31 cellular contexts compared by ENCODE assay signal in the genomic region with DNA sequence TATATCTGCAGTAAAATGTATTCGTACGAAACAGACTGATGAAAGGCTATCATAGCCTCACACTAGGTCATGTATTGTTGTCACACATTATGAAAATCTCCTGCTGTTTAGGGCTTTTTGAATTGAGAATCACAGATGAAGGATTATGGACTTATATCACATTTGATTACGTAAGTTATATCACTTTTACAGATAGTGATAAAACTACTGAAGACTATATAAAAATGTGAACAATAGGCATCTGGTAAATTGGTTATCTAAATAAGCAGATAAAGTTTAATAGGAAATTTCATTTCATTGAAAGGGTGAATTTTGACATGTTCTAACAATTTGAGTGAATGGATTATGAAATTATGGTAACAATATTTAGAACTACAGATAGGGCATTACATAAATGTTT. TPM values are rescaled to one million over a fixed set of nuclear protein-coding genes. Genes with fewer than 3 reads are reported as not detected.
DNase-seq lines count a peak whose midpoint lies in the region; ATAC-seq, FAIRE-seq and TF ChIP-seq lines count a peak whose summit lies in the region.
"Had no signal": no experiment of that assay in that cellular context is flagged by ENCODE, and none has a peak within 500 bp of the region (broad histone marks: within the 10 kb centered on the region; RNA-seq: fewer than 3 reads in every experiment).

No MANE protein-coding gene starts in this region.

- no peak overlapping the region for H3K4ac ChIP-seq in H9 (ENCODE audit: low read depth, low read length)

- H3K4me3 Mint-ChIP-seq in H9, result no peak overlapping the region
- H3K4me3 Mint-ChIP-seq: activated CD8-positive, alpha-beta T cell treated with anti-CD3 and anti-CD28 coated beads, Interleukin-2, amount 10 ng/mL, durations not matched to agents 7 days and 5 days; activated naive CD8-positive, alpha-beta T cell; CD4-positive, alpha-beta T cell; dendritic cell treated with granulocyte-macrophage colony-stimulating factor and Interleukin-4, amounts not matched to agents 40 ng/mL and 50 ng/mL, for 4 days; endodermal cell; stimulated activated naive CD8-positive, alpha-beta T cell treated with anti-CD3 and anti-CD28 coated beads, Interleukin-15, Interleukin-2, amounts not matched to agents 100 ng/mL and 50 ng/mL, for 24 hours had no signal

- ATAC-seq in HepG2 (no peak), GM18505 (IDR thresholded peaks at IDR 0.05; ENCODE audit: unreplicated experiment) (no peak), HG03095 (IDR thresholded peaks at IDR 0.05; ENCODE audit: unreplicated experiment) (no peak)
- ATAC-seq: activated CD8-positive, alpha-beta T cell treated with anti-CD3 and anti-CD28 coated beads, Interleukin-2, amount 10 ng/mL, durations not matched to agents 7 days and 5 days; esophagus mucosa had no signal

- POLR2A ChIA-PET in HepG2 (lab: Yijun Ruan, JAX), result no interaction called here

- H4K91ac ChIP-seq in H9 (ENCODE audit: insufficient read length, low read depth, low read length), result no peak overlapping the region

- no TSS peak for BruUV-seq in HepG2 (replicated peaks; lab: Mats Ljungman, UMichigan)

- CTCF ChIA-PET in HepG2 (lab: Yijun Ruan, JAX; ENCODE audit: low intra/inter-chr PET ratio, low total read pairs), result no interaction called here

- H3K56ac ChIP-seq in H9 (ENCODE audit: insufficient read length, low read depth, low read length), result no peak overlapping the region

- H3K14ac ChIP-seq in H9 (ENCODE audit: insufficient read depth, low read length), result no peak overlapping the region

- DNase-seq in RCC 7860 (ENCODE audit: low spot score), result no peak
- no peak for DNase-seq in HepG2 (ENCODE audit: low spot score)
- DNase-seq in H9, result no peak
- DNase-seq: activated CD8-positive, alpha-beta T cell treated with anti-CD3 and anti-CD28 coated beads, Interleukin-2, amount 10 ng/mL, durations not matched to agents 7 days and 5 days; activated effector memory CD4-positive, alpha-beta T cell treated with Interleukin-2 at 50 U/mL for 16 hours; activated T-cell treated with anti-CD3 and anti-CD28 coated beads for 4 hours; aorta; CD4-positive, alpha-beta T cell; DMS 273 treated with DMSO at 0.1 percent for 48 hours; EL; endodermal cell; GOT3; left cardiac atrium; mammary epithelial cell; NCI-H1092 treated with DMSO at 0.1 percent for 48 hours; NCI-H187 treated with DMSO at 0.1 percent for 48 hours; NCI-H524; Peyer's patch; SJCRH30; upper lobe of left lung had no signal

- H2AK5ac ChIP-seq in H9 (ENCODE audit: insufficient read length, low read length), result no peak overlapping the region

- H3K4me1 ChIP-seq in BLaER1 treated with 17β-estradiol and CSF1 and Interleukin-3, amounts not matched to agents 10 nM and 100 nM, result peaks cover 49 to 91% (median 75%) of the 10 kb centered on the region in 10 experiments
- H3K4me1 ChIP-seq in HepG2 (ENCODE audit: insufficient read depth, low read length) (peaks cover 70% of the 10 kb centered on the region), stomach smooth muscle (ENCODE audit: control insufficient read depth, insufficient read depth, low read length) (peaks cover 17% of the 10 kb centered on the region), H9 (ENCODE audit: insufficient read depth, low read length) (peaks cover 4% of the 10 kb centered on the region; the same call in 1 of the 2 replicates)

- no peak overlapping the region for H3T11ph ChIP-seq in H9 (ENCODE audit: low read length)

- H3K9me3 ChIP-seq in BLaER1 treated with 17β-estradiol and CSF1 and Interleukin-3, amounts not matched to agents 10 nM and 100 nM (replicated peaks in 1 of 11), result no peaks in the 10 kb centered on the region
- H3K9me3 ChIP-seq in HepG2 (ENCODE audit: low read length) (no peaks in the 10 kb centered on the region), stomach smooth muscle (ENCODE audit: control insufficient read depth in 2 of 2, low read length in 2 of 2) (no peaks in the 10 kb centered on the region), H9 (ENCODE audit: control insufficient read depth, low read depth, low read length) (no peaks in the 10 kb centered on the region)
- H3K9me3 ChIP-seq: Peyer's patch, SJCRH30, upper lobe of left lung had no signal

- no peak overlapping the region for H2BK120ac ChIP-seq in H9 (ENCODE audit: low read depth, low read length, poor library complexity, severe bottlenecking)

- no peak overlapping the region for H2BK20ac ChIP-seq in H9 (ENCODE audit: low read depth, low read length, poor library complexity, severe bottlenecking)

- no peak overlapping the region for H4K8ac ChIP-seq in H9 (replicated peaks; ENCODE audit: insufficient read length, low read depth, low read length)

- H3K27me3 ChIP-seq in BLaER1 treated with 17β-estradiol and CSF1 and Interleukin-3, amounts not matched to agents 10 nM and 100 nM, result no peaks in the 10 kb centered on the region
- H3K27me3 ChIP-seq in HepG2 (ENCODE audit: control insufficient read depth in 1 of 2, insufficient read depth in 2 of 2, low read length in 2 of 2) (no peaks in the 10 kb centered on the region), stomach smooth muscle (ENCODE audit: control insufficient read depth in 1 of 2, insufficient read depth in 2 of 2, low read length in 2 of 2) (no peaks in the 10 kb centered on the region), H9 (ENCODE audit: insufficient read depth, low read length) (no peaks in the 10 kb centered on the region)
- H3K27me3 ChIP-seq: hepatocyte, Peyer's patch, SJCRH30, upper lobe of left lung had no signal

- no peak for TF ChIP-seq RAD21 in HepG2 (CRISPR knock-in tag; IDR thresholded peaks at IDR 0.05)

- H3K23me2 ChIP-seq in H9 (ENCODE audit: insufficient read length, low read depth, low read length, poor library complexity, severe bottlenecking), result no peaks in the 10 kb centered on the region

- no peak overlapping the region for H2BK5ac ChIP-seq in H9 (ENCODE audit: insufficient read length, low read length)

- 81% methylated on average over 3 of the region's 3 CpGs for WGBS in HepG2 (ENCODE audit: low lambda C conversion rate)
- no CpG with 5 or more reads among the region's 3 CpGs for WGBS in H9 (ENCODE audit: extremely low coverage, insufficient read length, low lambda C conversion rate)

- H3K36me3 ChIP-seq in BLaER1 treated with 17β-estradiol and CSF1 and Interleukin-3, amounts not matched to agents 10 nM and 100 nM, result peaks cover 0 to 12% (median 0%) of the 10 kb centered on the region in 11 experiments; a peak in 4 of 22 replicates
- no peaks in the 10 kb centered on the region; a peak in 1 of 5 replicates for H3K36me3 ChIP-seq in HepG2 (replicated peaks in 1 of 2; ENCODE audit: control insufficient read depth in 1 of 2, insufficient read depth in 2 of 2, low read length in 2 of 2)
- no peaks in the 10 kb centered on the region for H3K36me3 ChIP-seq in stomach smooth muscle (ENCODE audit: control insufficient read depth in 2 of 2, insufficient read depth in 2 of 2, low read length in 2 of 2)
- H3K36me3 ChIP-seq: Peyer's patch, SJCRH30, upper lobe of left lung had no signal

- no peaks in the 10 kb centered on the region for H3K27me3 Mint-ChIP-seq in H9 (ENCODE audit: low read depth)
- H3K27me3 Mint-ChIP-seq: dendritic cell treated with granulocyte-macrophage colony-stimulating factor and Interleukin-4, amounts not matched to agents 40 ng/mL and 50 ng/mL, for 4 days had no signal

- H3K27ac Mint-ChIP-seq in H9, result no peak overlapping the region
- H3K27ac Mint-ChIP-seq: activated CD8-positive, alpha-beta T cell treated with anti-CD3 and anti-CD28 coated beads, Interleukin-2, amount 10 ng/mL, durations not matched to agents 7 days and 5 days; activated naive CD8-positive, alpha-beta T cell; CD4-positive, alpha-beta T cell; dendritic cell treated with granulocyte-macrophage colony-stimulating factor and Interleukin-4, amounts not matched to agents 40 ng/mL and 50 ng/mL, for 4 days; endodermal cell; stimulated activated naive CD8-positive, alpha-beta T cell treated with anti-CD3 and anti-CD28 coated beads, Interleukin-15, Interleukin-2, amounts not matched to agents 100 ng/mL and 50 ng/mL, for 24 hours had no signal

- in situ Hi-C loops in HepG2 (cut with HindIII; ENCODE audit: extremely low pct_ligation_motif_present, low pct_unique_long_range_greater_than_20kb), result no loop called here

- intact Hi-C loops in HepG2 (cut with micrococcal nuclease; ENCODE audit: unreplicated experiment), result no loop called here

- no peak overlapping the region for H2BK12ac ChIP-seq in H9 (ENCODE audit: insufficient read length, low read depth, low read length)

- no peak overlapping the region for H3K4me3 ChIP-seq in BLaER1 treated with 17β-estradiol and CSF1 and Interleukin-3, amounts not matched to agents 10 nM and 100 nM
- H3K4me3 ChIP-seq in HepG2 (replicated peaks in 1 of 3; ENCODE audit: insufficient read depth in 1 of 3, low read depth in 2 of 3, low read length in 3 of 3) (no peak overlapping the region), stomach smooth muscle (ENCODE audit: low read length in 2 of 2) (no peak overlapping the region)
- H3K4me3 ChIP-seq: hepatocyte, Peyer's patch, SJCRH30, upper lobe of left lung had no signal

- no peak overlapping the region for H2AFZ ChIP-seq in HepG2 (ENCODE audit: low read length)
- no peak overlapping the region for H2AFZ ChIP-seq in H9 (ENCODE audit: low read length)
- H2AFZ ChIP-seq: hepatocyte had no signal

- peak overlapping the region in 8 of 11 experiments; percentile 77 to 91 (median 83); a peak in 12 of 22 replicates for H3K4me2 ChIP-seq in BLaER1 treated with 17β-estradiol and CSF1 and Interleukin-3, amounts not matched to agents 10 nM and 100 nM
- H3K4me2 ChIP-seq in HepG2 (ENCODE audit: low read depth, low read length), result no peak overlapping the region
- H3K4me2 ChIP-seq in H9 (ENCODE audit: insufficient read depth, insufficient read length, low read length), result no peak overlapping the region

- H3K23ac ChIP-seq in H9 (ENCODE audit: insufficient read length, low read depth, low read length), result no peak overlapping the region

- peaks cover 31 to 41% of the 10 kb centered on the region in 2 experiments for H3K4me1 Mint-ChIP-seq in H9

- H3K27ac ChIP-seq in BLaER1 treated with 17β-estradiol and CSF1 and Interleukin-3, amounts not matched to agents 10 nM and 100 nM, result peak overlapping the region in 4 of 11 experiments; percentile 60 to 89 (median 83); a peak in 6 of 22 replicates
- peak overlapping the region; percentile 19 for H3K27ac ChIP-seq in HepG2 (ENCODE audit: extremely low read length, insufficient read depth, low read length)
- peak overlapping the region; percentile 2 for H3K27ac ChIP-seq in stomach smooth muscle (ENCODE audit: low read length)
- no peak overlapping the region for H3K27ac ChIP-seq in H9 (ENCODE audit: insufficient read length, low read depth, low read length)
- H3K27ac ChIP-seq: SJCRH30 had no signal

- no peaks in the 10 kb centered on the region for H3K36me3 Mint-ChIP-seq in H9 (ENCODE audit: insufficient read depth in 1 of 3, low read depth in 3 of 3)
- H3K36me3 Mint-ChIP-seq: activated naive CD8-positive, alpha-beta T cell had no signal

- TF ChIP-seq POLR2A in HepG2 (IDR thresholded peaks at IDR 0.05; ENCODE audit: insufficient read depth in 1 of 2, low read depth in 2 of 2, low read length in 2 of 2), result no peak
- TF ChIP-seq POLR2A in GM18505 (IDR thresholded peaks at IDR 0.05; ENCODE audit: borderline replicate concordance, extremely low read depth, insufficient read depth, insufficient read length), result no peak

- H3K79me2 ChIP-seq in HepG2 (ENCODE audit: insufficient read depth, low read length) (peaks cover 93% of the 10 kb centered on the region), H9 (ENCODE audit: insufficient read depth, low read length) (peaks cover 6% of the 10 kb centered on the region; the same call in 1 of the 2 replicates)

- FAIRE-seq in RCC 7860 (lab: Jason Lieb, UNC) (peak; percentile 18), HepG2 (lab: Jason Lieb, UNC) (no peak)
- FAIRE-seq: frontal cortex, GM12891 had no signal

- H3K9ac ChIP-seq in BLaER1 treated with 17β-estradiol and CSF1 and Interleukin-3, amounts not matched to agents 10 nM and 100 nM, result no peak overlapping the region
- H3K9ac ChIP-seq in HepG2 (ENCODE audit: insufficient read depth, low read depth, low read length), result no peak overlapping the region
- no peak overlapping the region for H3K9ac ChIP-seq in stomach smooth muscle (ENCODE audit: low read length in 2 of 2)
- no peak overlapping the region for H3K9ac ChIP-seq in H9 (ENCODE audit: extremely low read depth, insufficient read length, low read length)

- H3K9me3 Mint-ChIP-seq in H9, result no peaks in the 10 kb centered on the region
- H3K9me3 Mint-ChIP-seq: CD4-positive, alpha-beta T cell; dendritic cell treated with granulocyte-macrophage colony-stimulating factor and Interleukin-4, amounts not matched to agents 40 ng/mL and 50 ng/mL, for 4 days; endodermal cell; stimulated activated naive CD8-positive, alpha-beta T cell treated with anti-CD3 and anti-CD28 coated beads, Interleukin-15, Interleukin-2, amounts not matched to agents 100 ng/mL and 50 ng/mL, for 24 hours had no signal

- no peaks in the 10 kb centered on the region for H3K79me1 ChIP-seq in H9 (ENCODE audit: insufficient read depth, low read depth, low read length, poor library complexity, severe bottlenecking)

- no peak for TF ChIP-seq EP300 in HepG2 (IDR thresholded peaks at IDR 0.05; ENCODE audit: low read depth in 2 of 2, low read length in 2 of 2)
- no peak for TF ChIP-seq EP300 in HepG2 (CRISPR knock-in tag; IDR thresholded peaks at IDR 0.05; ENCODE audit: borderline replicate concordance)

- H4K5ac ChIP-seq in H9 (ENCODE audit: insufficient read length, low read depth, low read length), result no peak overlapping the region

- peaks cover 0 to 45% (median 9%) of the 10 kb centered on the region in 11 experiments; a peak in 11 of 22 replicates for H4K20me1 ChIP-seq in BLaER1 treated with 17β-estradiol and CSF1 and Interleukin-3, amounts not matched to agents 10 nM and 100 nM
- H4K20me1 ChIP-seq in HepG2 (ENCODE audit: insufficient read depth, low read length) (peaks cover 3% of the 10 kb centered on the region), H9 (ENCODE audit: control insufficient read depth, insufficient read depth, insufficient read length) (no peaks in the 10 kb centered on the region)

- no peak for TF ChIP-seq CTCF in HepG2 (CRISPR knock-in tag; IDR thresholded peaks at IDR 0.05)
- no peak for TF ChIP-seq CTCF in H9 (conservative IDR thresholded peaks at IDR 0.05)

- no peak overlapping the region for H3K18ac ChIP-seq in H9 (ENCODE audit: insufficient read length, low read depth, low read length)

- H2BK15ac ChIP-seq in H9 (ENCODE audit: low read depth, low read length), result no peak overlapping the region

RNA-seq across cellular contexts. Expression of a gene that starts 20.0 kb away (rescaled TPM):
- total RNA-seq in HepG2 (2016; rRNA removed; fragmentation: Illumina TruSeq; extraction: Trizol), result 70.8 and 137 TPM in 2 replicates
- total RNA-seq in HepG2 (2016; cell fraction: cytosol; rRNA removed; fragmentation: Illumina TruSeq; extraction: Trizol; ENCODE audit: low read depth), result 5.9 and 6.2 TPM in 2 replicates
- 60.9 and 135 TPM in 2 replicates for total RNA-seq in HepG2 (2016; cell fraction: insoluble cytoplasmic fraction; rRNA removed; fragmentation: Illumina TruSeq; extraction: Trizol)
- 19.6 and 19.9 TPM in 2 replicates for total RNA-seq in HepG2 (2016; cell fraction: membrane; rRNA removed; fragmentation: Illumina TruSeq; extraction: Trizol)
- 154 and 181 TPM in 2 replicates for total RNA-seq in HepG2 (2016; cell fraction: nucleus; rRNA removed; fragmentation: Illumina TruSeq; extraction: Trizol)
- 56.7 and 58.5 TPM in 2 replicates for polyA plus RNA-seq in HepG2 (2011; rRNA removed)
- 36.7 and 50.0 TPM in 2 replicates for polyA plus RNA-seq in HepG2 (2011; cell fraction: cytosol; rRNA removed)
- polyA plus RNA-seq in HepG2 (2011; cell fraction: nucleus; rRNA removed), result 47.5 and 52.1 TPM in 2 replicates
- polyA plus RNA-seq in HepG2 (2012), result 64.4 and 72.6 TPM in 2 replicates
- 3.1 and 4.6 TPM in 2 replicates for polyA plus RNA-seq in HepG2 (2016; cell fraction: cytosol; fragmentation: Illumina TruSeq; extraction: Trizol; ENCODE audit: low read depth)
- polyA plus RNA-seq in HepG2 (2016; cell fraction: insoluble cytoplasmic fraction; fragmentation: Illumina TruSeq; extraction: Trizol; ENCODE audit: low read depth), result 51.9 and 63.2 TPM in 2 replicates
- 6.2 and 7.9 TPM in 2 replicates for polyA plus RNA-seq in HepG2 (2016; cell fraction: membrane; fragmentation: Illumina TruSeq; extraction: Trizol; ENCODE audit: low read depth)
- 149 and 151 TPM in 2 replicates for polyA plus RNA-seq in HepG2 (2016; cell fraction: nucleus; fragmentation: Illumina TruSeq; extraction: Trizol; ENCODE audit: insufficient read depth, low read depth)
- polyA minus RNA-seq in HepG2 (2011; rRNA and poly(A)+ RNA removed; ENCODE audit: low replicate concordance), result 51.7 and 216 TPM in 2 replicates
- 64.0 and 66.5 TPM in 2 replicates for polyA minus RNA-seq in HepG2 (2011; cell fraction: cytosol; rRNA and poly(A)+ RNA removed)
- polyA minus RNA-seq in HepG2 (2011; cell fraction: nucleus; rRNA and poly(A)+ RNA removed), result 102 and 112 TPM in 2 replicates
- total RNA-seq in H9 (2021), result 96.2 and 110 TPM in 2 replicates
- total RNA-seq: activated CD8-positive, alpha-beta T cell treated with anti-CD3 and anti-CD28 coated beads, Interleukin-2, amount 10 ng/mL, durations not matched to agents 7 days and 5 days; CD4-positive, alpha-beta T cell had no signal

Comparison
In these comparisons a context has a peak if more than half of its experiments do, and no peak if none do; other contexts are left out.
1. H3K4me2 ChIP-seq: peak in BLaER1 treated with 17β-estradiol and CSF1 and Interleukin-3, amounts not matched to agents 10 nM and 100 nM (8 of 11); none in HepG2 (single experiment) and H9 (single experiment).